20 cellular contexts compared by ENCODE assay signal in genomic region chr15:95872366-95872771, GRCh38.
A peak's percentile ranks its signal among the peaks of the same experiment; 100 is the strongest.
DNase-seq lines count a peak whose midpoint lies in the region; ATAC-seq and TF ChIP-seq lines count a peak whose summit lies in the region.
"Had no signal": no experiment of that assay in that cellular context is flagged by ENCODE, and none has a peak within 500 bp of the region (broad histone marks: within the 10 kb centered on the region; RNA-seq: fewer than 3 reads in every experiment).

No MANE protein-coding gene starts in this region.

- no peaks in the 10 kb centered on the region for H3K79me2 ChIP-seq in Karpas-422 (ENCODE audit: low read length)

- H3K4me1 Mint-ChIP-seq in activated CD4-positive, alpha-beta T cell treated with anti-CD3 and anti-CD28 coated beads for 36 hours = peaks cover 13% of the 10 kb centered on the region

- TF ChIP-seq CTCF in astrocyte of the spinal cord (IDR thresholded peaks at IDR 0.05; ENCODE audit: low read depth, low read length) = no peak

- peaks cover 14% of the 10 kb centered on the region for H3K9me3 ChIP-seq in Karpas-422 (ENCODE audit: low read length)
- H3K9me3 ChIP-seq: right lobe of liver, transverse colon had no signal

- H3K4me1 ChIP-seq in Karpas-422 (ENCODE audit: low read length) = no peaks in the 10 kb centered on the region
- H3K4me1 ChIP-seq: right lobe of liver, transverse colon had no signal

- ATAC-seq in activated CD4-positive, alpha-beta T cell treated with anti-CD3 and anti-CD28 coated beads for 36 hours = no peak
- ATAC-seq: CD8-positive, alpha-beta T cell; naive thymus-derived CD4-positive, alpha-beta T cell; right lobe of liver had no signal

- in situ Hi-C loops in astrocyte of the spinal cord (cut with HindIII; ENCODE audit: low sequenced_read_pairs) = no loop called here

- no peak overlapping the region for H3K4me3 Mint-ChIP-seq in activated CD4-positive, alpha-beta T cell treated with anti-CD3 and anti-CD28 coated beads for 36 hours
- H3K4me3 Mint-ChIP-seq: CD8-positive, alpha-beta T cell; naive thymus-derived CD4-positive, alpha-beta T cell had no signal

- POLR2A ChIA-PET in activated CD4-positive, alpha-beta T cell treated with anti-CD3 and anti-CD28 coated beads for 36 hours (lab: Charles Lee) = no interaction called here

- H2AFZ ChIP-seq in Karpas-422 (ENCODE audit: low read length) = no peak overlapping the region

- no peaks in the 10 kb centered on the region for H3K36me3 ChIP-seq in Karpas-422 (ENCODE audit: insufficient read depth, low read length)
- H3K36me3 ChIP-seq: right lobe of liver, transverse colon had no signal

- no peaks in the 10 kb centered on the region for H4K20me1 ChIP-seq in Karpas-422 (ENCODE audit: insufficient read depth, low read depth, low read length)

- no peak overlapping the region for H3K4me3 ChIP-seq in astrocyte of the spinal cord (ENCODE audit: low read depth, low read length)
- no peak overlapping the region for H3K4me3 ChIP-seq in Karpas-422 (ENCODE audit: low read length)
- H3K4me3 ChIP-seq: right lobe of liver, transverse colon had no signal

- no peaks in the 10 kb centered on the region for H3K9me2 ChIP-seq in Karpas-422 (replicated peaks; ENCODE audit: insufficient read depth, low read length)

- H3K27ac ChIP-seq in Karpas-422 (ENCODE audit: low read length) = no peak overlapping the region
- H3K27ac ChIP-seq: 22Rv1, right lobe of liver, transverse colon, VCaP had no signal

- CTCF ChIA-PET in activated CD4-positive, alpha-beta T cell treated with anti-CD3 and anti-CD28 coated beads for 36 hours (lab: Charles Lee) = no interaction called here

- intact Hi-C loops in activated CD4-positive, alpha-beta T cell treated with anti-CD3 and anti-CD28 coated beads for 36 hours (cut with DNase I, micrococcal nuclease) = no loop called here

- no peak overlapping the region for H3K9ac ChIP-seq in Karpas-422 (ENCODE audit: low read length)

- no peaks in the 10 kb centered on the region for H3K27me3 ChIP-seq in Karpas-422 (ENCODE audit: low read length)
- H3K27me3 ChIP-seq: right lobe of liver, transverse colon had no signal

- no peak overlapping the region for H3K4me2 ChIP-seq in Karpas-422 (ENCODE audit: low read depth, low read length, poor library complexity, severe bottlenecking)

- H3K27me3 Mint-ChIP-seq in activated CD4-positive, alpha-beta T cell treated with anti-CD3 and anti-CD28 coated beads for 36 hours = peaks cover 4% of the 10 kb centered on the region

- no peaks in the 10 kb centered on the region for H3K9me3 Mint-ChIP-seq in activated CD4-positive, alpha-beta T cell treated with anti-CD3 and anti-CD28 coated beads for 36 hours (ENCODE audit: low read depth)
- H3K9me3 Mint-ChIP-seq: CD8-positive, alpha-beta T cell had no signal

- DNase-seq in SIG-M5 treated with dmso at 0.1 percent for 504 hours (lab: John Stamatoyannopoulos, UW; ENCODE audit: unreplicated experiment) (peak; percentile 57), SIG-M5 (lab: John Stamatoyannopoulos, UW) (no peak), astrocyte of the spinal cord (ENCODE audit: low read depth, low spot score) (peak; percentile 64), iris pigment epithelial cell (ENCODE audit: low read depth) (peak; percentile 87), Karpas-422 (no peak), NCI-H526 treated with DMSO at 0.1 percent for 48 hours (lab: John Stamatoyannopoulos, UW) (no peak)
- DNase-seq in effector CD8-positive, alpha-beta T cell (lab: John Stamatoyannopoulos, UW) = no peak
- DNase-seq in activated CD4-positive, alpha-beta T cell treated with anti-CD3 and anti-CD28 coated beads for 36 hours = no peak
- DNase-seq: CD8-positive, alpha-beta T cell; effector CD4-positive, alpha-beta T cell; GF-D8; left cardiac atrium; naive thymus-derived CD4-positive, alpha-beta T cell; NCI-H146; NCI-H446; right lobe of liver; stimulated activated CD4-positive, alpha-beta T cell treated with anti-CD3 and anti-CD28 coated beads, Interleukin-4, amount 100 ng/mL, for 24 hours; transverse colon had no signal

- no peaks in the 10 kb centered on the region for H3K36me3 Mint-ChIP-seq in activated CD4-positive, alpha-beta T cell treated with anti-CD3 and anti-CD28 coated beads for 36 hours (ENCODE audit: low read depth)
- H3K36me3 Mint-ChIP-seq: CD8-positive, alpha-beta T cell had no signal

- no peak overlapping the region for H3K27ac Mint-ChIP-seq in activated CD4-positive, alpha-beta T cell treated with anti-CD3 and anti-CD28 coated beads for 36 hours
- H3K27ac Mint-ChIP-seq: CD8-positive, alpha-beta T cell; naive thymus-derived CD4-positive, alpha-beta T cell had no signal

Comparison
In these comparisons a context has a peak if more than half of its experiments do, and no peak if none do; other contexts are left out.
1. DNase-seq: peak in SIG-M5 treated with dmso at 0.1 percent for 504 hours (single experiment), astrocyte of the spinal cord (single experiment) and iris pigment epithelial cell (single experiment); none in SIG-M5 (single experiment), effector CD8-positive, alpha-beta T cell (single experiment), activated CD4-positive, alpha-beta T cell treated with anti-CD3 and anti-CD28 coated beads for 36 hours (single experiment), Karpas-422 (single experiment) and NCI-H526 treated with DMSO at 0.1 percent for 48 hours (single experiment).